In genomic region chr11:78380615-78381029, GRCh38 we compare ENCODE assay signal across 19 cellular contexts. TPM values are rescaled to one million over a fixed set of nuclear protein-coding genes. Genes with fewer than 3 reads are reported as not detected.
DNase-seq lines count a peak whose midpoint lies in the region; ATAC-seq and TF ChIP-seq lines count a peak whose summit lies in the region.
"Had no signal": no experiment of that assay in that cellular context is flagged by ENCODE, and none has a peak within 500 bp of the region (broad histone marks: within the 10 kb centered on the region; RNA-seq: fewer than 3 reads in every experiment).

No MANE protein-coding gene starts in this region.

- peak overlapping the region; percentile 45 for H3K27ac Mint-ChIP-seq in GM23338
- peak overlapping the region; percentile 54 for H3K27ac Mint-ChIP-seq in activated T-helper 2 cell treated with anti-CD3 and anti-CD28 coated beads, Interferon-gamma antibody, Interleukin-2, Interleukin-4, amounts not matched to agents 10 μg/mL and 5 μg/mL and 100 μg/mL, durations not matched to agents 14 hours and 24 hours and 36 hours
- no peak overlapping the region for H3K27ac Mint-ChIP-seq in activated CD4-positive, alpha-beta memory T cell treated with anti-CD3 and anti-CD28 coated beads, Interleukin-2, amount 10 ng/mL, durations not matched to agents 7 days and 5 days
- H3K27ac Mint-ChIP-seq: activated B cell treated with CpG ODN at 0.5 μM for 24 hours; activated CD8-positive, alpha-beta memory T cell treated with anti-CD3 and anti-CD28 coated beads, Interleukin-2, amount 10 ng/mL, durations not matched to agents 7 days and 5 days; CD8-positive, alpha-beta T cell had no signal

- peaks cover 11% of the 10 kb centered on the region for H3K36me3 Mint-ChIP-seq in GM23338 (ENCODE audit: low read depth)
- peaks cover 96% of the 10 kb centered on the region for H3K36me3 Mint-ChIP-seq in activated T-helper 2 cell treated with anti-CD3 and anti-CD28 coated beads, Interferon-gamma antibody, Interleukin-2, Interleukin-4, amounts not matched to agents 10 μg/mL and 5 μg/mL and 100 μg/mL, durations not matched to agents 14 hours and 24 hours and 36 hours (ENCODE audit: low read depth)
- peaks cover 73% of the 10 kb centered on the region for H3K36me3 Mint-ChIP-seq in activated CD4-positive, alpha-beta memory T cell treated with anti-CD3 and anti-CD28 coated beads, Interleukin-2, amount 10 ng/mL, durations not matched to agents 7 days and 5 days (ENCODE audit: low read depth)
- H3K36me3 Mint-ChIP-seq: CD8-positive, alpha-beta T cell had no signal

- intact Hi-C loops in activated T-helper 2 cell treated with anti-CD3 and anti-CD28 coated beads, Interferon-gamma antibody, Interleukin-2, Interleukin-4, amounts not matched to agents 10 μg/mL and 5 μg/mL and 100 μg/mL, durations not matched to agents 14 hours and 24 hours and 36 hours (cut with micrococcal nuclease), result no loop called here

- peaks cover 14% of the 10 kb centered on the region for H3K9me3 Mint-ChIP-seq in GM23338
- peaks cover 65% of the 10 kb centered on the region for H3K9me3 Mint-ChIP-seq in activated T-helper 2 cell treated with anti-CD3 and anti-CD28 coated beads, Interferon-gamma antibody, Interleukin-2, Interleukin-4, amounts not matched to agents 10 μg/mL and 5 μg/mL and 100 μg/mL, durations not matched to agents 14 hours and 24 hours and 36 hours
- H3K9me3 Mint-ChIP-seq in activated CD4-positive, alpha-beta memory T cell treated with anti-CD3 and anti-CD28 coated beads, Interleukin-2, amount 10 ng/mL, durations not matched to agents 7 days and 5 days, result peaks cover 44% of the 10 kb centered on the region

- H3K36me3 ChIP-seq in GM23338 (ENCODE audit: insufficient read depth) (no peaks in the 10 kb centered on the region; the same call in 1 of the 2 replicates), subcutaneous abdominal adipose tissue (ENCODE audit: control insufficient read depth in 5 of 5, insufficient read depth in 5 of 5, low read length in 5 of 5) (peaks cover 0 to 15% (median 7%) of the 10 kb centered on the region in 5 donors), Karpas-422 (ENCODE audit: insufficient read depth, low read length) (peaks cover 4% of the 10 kb centered on the region; the same call in 1 of the 2 replicates)

- ATAC-seq in GM23338 (no peak), foreskin keratinocyte (no peak)
- ATAC-seq: activated CD8-positive, alpha-beta memory T cell treated with anti-CD3 and anti-CD28 coated beads, Interleukin-2, amount 10 ng/mL, durations not matched to agents 7 days and 5 days; CD8-positive, alpha-beta T cell; heart right ventricle; Panc1 had no signal

- H3K27ac ChIP-seq in GM23338 (ENCODE audit: low read depth), result no peak overlapping the region
- H3K27ac ChIP-seq in subcutaneous abdominal adipose tissue (ENCODE audit: low read depth, low read length), result peak overlapping the region; percentile 18
- no peak overlapping the region for H3K27ac ChIP-seq in Karpas-422 (ENCODE audit: low read length)
- no peak overlapping the region for H3K27ac ChIP-seq in foreskin keratinocyte
- H3K27ac ChIP-seq: heart right ventricle, stomach had no signal

- H3K9me2 ChIP-seq in GM23338 (ENCODE audit: insufficient read depth) (no peaks in the 10 kb centered on the region), Karpas-422 (replicated peaks; ENCODE audit: insufficient read depth, low read length) (no peaks in the 10 kb centered on the region)

- POLR2A ChIA-PET in activated CD4-positive, alpha-beta memory T cell treated with anti-CD3 and anti-CD28 coated beads, Interleukin-2, amount 10 ng/mL, durations not matched to agents 7 days and 5 days (lab: Charles Lee), result interaction anchor here (1.4 kb wide), 1 partner anchor 241 kb away, joined by 4 read pairs; the partner anchor contains the start of gene ALG8

- H3K27me3 ChIP-seq in GM23338 (ENCODE audit: insufficient read depth) (no peaks in the 10 kb centered on the region), subcutaneous abdominal adipose tissue (ENCODE audit: control insufficient read depth in 5 of 5, insufficient read depth in 4 of 5, low read length in 5 of 5) (no peaks in the 10 kb centered on the region), Karpas-422 (ENCODE audit: low read length) (peaks cover 4% of the 10 kb centered on the region; the same call in 1 of the 2 replicates), foreskin keratinocyte (peaks cover 18% of the 10 kb centered on the region)
- H3K27me3 ChIP-seq: heart right ventricle, stomach had no signal

- no peak overlapping the region for H3K4me3 Mint-ChIP-seq in GM23338
- peak overlapping the region; percentile 34 for H3K4me3 Mint-ChIP-seq in activated T-helper 2 cell treated with anti-CD3 and anti-CD28 coated beads, Interferon-gamma antibody, Interleukin-2, Interleukin-4, amounts not matched to agents 10 μg/mL and 5 μg/mL and 100 μg/mL, durations not matched to agents 14 hours and 24 hours and 36 hours (ENCODE audit: low read depth)
- H3K4me3 Mint-ChIP-seq in activated CD4-positive, alpha-beta memory T cell treated with anti-CD3 and anti-CD28 coated beads, Interleukin-2, amount 10 ng/mL, durations not matched to agents 7 days and 5 days, result no peak overlapping the region
- H3K4me3 Mint-ChIP-seq: activated B cell treated with CpG ODN at 0.5 μM for 24 hours; activated CD8-positive, alpha-beta memory T cell treated with anti-CD3 and anti-CD28 coated beads, Interleukin-2, amount 10 ng/mL, durations not matched to agents 7 days and 5 days; brain; CD8-positive, alpha-beta T cell had no signal

- H3K9me3 ChIP-seq in subcutaneous abdominal adipose tissue (ENCODE audit: control insufficient read depth in 5 of 5, low read length in 5 of 5) (peaks cover 0 to 20% (median 10%) of the 10 kb centered on the region in 5 donors), Karpas-422 (ENCODE audit: low read length) (peaks cover 4% of the 10 kb centered on the region)

- no peaks in the 10 kb centered on the region for H3F3A ChIP-seq in GM23338 (replicated peaks; ENCODE audit: low read depth)

- H3K79me2 ChIP-seq in GM23338 (replicated peaks; ENCODE audit: insufficient read depth) (no peaks in the 10 kb centered on the region; the same call in 1 of the 2 replicates), Karpas-422 (ENCODE audit: low read length) (no peaks in the 10 kb centered on the region)

- H3K9ac ChIP-seq in subcutaneous abdominal adipose tissue (ENCODE audit: low read length in 5 of 5), result no peak overlapping the region
- no peak overlapping the region for H3K9ac ChIP-seq in Karpas-422 (ENCODE audit: low read length)

- DNase-seq in GM23338 (ENCODE audit: low spot score) (no peak), fibroblast of villous mesenchyme (ENCODE audit: low read depth) (peak; percentile 88), Karpas-422 (no peak), foreskin keratinocyte (no peak)
- DNase-seq in activated T-helper 2 cell treated with anti-CD3 and anti-CD28 coated beads, Interferon-gamma antibody, Interleukin-2, Interleukin-4, amounts not matched to agents 10 μg/mL and 5 μg/mL and 100 μg/mL, durations not matched to agents 14 hours and 24 hours and 36 hours (ENCODE audit: low spot score), result no peak
- DNase-seq in activated CD4-positive, alpha-beta memory T cell treated with anti-CD3 and anti-CD28 coated beads, Interleukin-2, amount 10 ng/mL, durations not matched to agents 7 days and 5 days, result no peak
- DNase-seq: activated B cell treated with CpG ODN at 0.5 μM for 24 hours; activated CD8-positive, alpha-beta memory T cell treated with anti-CD3 and anti-CD28 coated beads, Interleukin-2, amount 10 ng/mL, durations not matched to agents 7 days and 5 days; activated naive CD4-positive, alpha-beta T cell; CD8-positive, alpha-beta T cell; heart right ventricle; kidney glomerular epithelial cell; NCI-H510A; posterior cingulate gyrus; stimulated activated CD4-positive, alpha-beta T cell treated with anti-CD3 and anti-CD28 coated beads, Interleukin-12 subunit alpha, Interleukin-12 subunit beta, amount 100 ng/mL, for 4 hours; stomach had no signal

- no peak overlapping the region for H3K4me2 ChIP-seq in GM23338
- H3K4me2 ChIP-seq in Karpas-422 (ENCODE audit: low read depth, low read length, poor library complexity, severe bottlenecking), result no peak overlapping the region

- H2AFZ ChIP-seq in GM23338, result no peak overlapping the region
- H2AFZ ChIP-seq in Karpas-422 (ENCODE audit: low read length), result no peak overlapping the region

- peaks cover 20% of the 10 kb centered on the region for H3K4me1 Mint-ChIP-seq in GM23338
- H3K4me1 Mint-ChIP-seq in activated T-helper 2 cell treated with anti-CD3 and anti-CD28 coated beads, Interferon-gamma antibody, Interleukin-2, Interleukin-4, amounts not matched to agents 10 μg/mL and 5 μg/mL and 100 μg/mL, durations not matched to agents 14 hours and 24 hours and 36 hours (ENCODE audit: low read depth), result peaks cover 49% of the 10 kb centered on the region
- H3K4me1 Mint-ChIP-seq in activated CD4-positive, alpha-beta memory T cell treated with anti-CD3 and anti-CD28 coated beads, Interleukin-2, amount 10 ng/mL, durations not matched to agents 7 days and 5 days, result peaks cover 19% of the 10 kb centered on the region

- CTCF ChIA-PET in activated CD4-positive, alpha-beta memory T cell treated with anti-CD3 and anti-CD28 coated beads, Interleukin-2, amount 10 ng/mL, durations not matched to agents 7 days and 5 days (lab: Charles Lee), result interaction anchor here (1.0 to 1.3 kb wide), 2 partner anchors 49 to 184 kb away, joined by 3 to 5 read pairs; no protein-coding TSS in a partner anchor

- no peaks in the 10 kb centered on the region for H4K20me1 ChIP-seq in GM23338 (replicated peaks; ENCODE audit: insufficient read depth)
- H4K20me1 ChIP-seq in Karpas-422 (ENCODE audit: insufficient read depth, low read depth, low read length), result no peaks in the 10 kb centered on the region

- H3K27me3 Mint-ChIP-seq in GM23338 (ENCODE audit: insufficient read depth, low read depth, poor library complexity), result no peaks in the 10 kb centered on the region
- no peaks in the 10 kb centered on the region for H3K27me3 Mint-ChIP-seq in activated T-helper 2 cell treated with anti-CD3 and anti-CD28 coated beads, Interferon-gamma antibody, Interleukin-2, Interleukin-4, amounts not matched to agents 10 μg/mL and 5 μg/mL and 100 μg/mL, durations not matched to agents 14 hours and 24 hours and 36 hours (ENCODE audit: low read depth)
- H3K27me3 Mint-ChIP-seq in activated CD4-positive, alpha-beta memory T cell treated with anti-CD3 and anti-CD28 coated beads, Interleukin-2, amount 10 ng/mL, durations not matched to agents 7 days and 5 days, result no peaks in the 10 kb centered on the region
- H3K27me3 Mint-ChIP-seq: activated B cell treated with CpG ODN at 0.5 μM for 24 hours; activated CD8-positive, alpha-beta memory T cell treated with anti-CD3 and anti-CD28 coated beads, Interleukin-2, amount 10 ng/mL, durations not matched to agents 7 days and 5 days had no signal

- TF ChIP-seq CTCF in GM23338 (conservative IDR thresholded peaks at IDR 0.05; ENCODE audit: low read depth in 2 of 2) (no peak), fibroblast of villous mesenchyme (IDR thresholded peaks at IDR 0.05; ENCODE audit: insufficient read depth, low read depth, low read length) (no peak), foreskin keratinocyte (conservative IDR thresholded peaks at IDR 0.05) (no peak)

- H3K4me1 ChIP-seq in GM23338 (ENCODE audit: insufficient read depth) (peaks cover 8% of the 10 kb centered on the region; the same call in 1 of the 2 replicates), subcutaneous abdominal adipose tissue (ENCODE audit: control insufficient read depth in 5 of 5, insufficient read depth in 5 of 5, low read length in 5 of 5) (peaks cover 7 to 42% (median 35%) of the 10 kb centered on the region in 5 donors), Karpas-422 (ENCODE audit: low read length) (peaks cover 11% of the 10 kb centered on the region), foreskin keratinocyte (no peaks in the 10 kb centered on the region)

- no peak overlapping the region for H3K4me3 ChIP-seq in GM23338
- no peak overlapping the region for H3K4me3 ChIP-seq in fibroblast of villous mesenchyme (ENCODE audit: low read depth, low read length)
- peak overlapping the region in 1 of 5 donors; percentile 12 for H3K4me3 ChIP-seq in subcutaneous abdominal adipose tissue (ENCODE audit: low read depth in 1 of 5, low read length in 5 of 5)
- no peak overlapping the region for H3K4me3 ChIP-seq in Karpas-422 (ENCODE audit: low read length)
- H3K4me3 ChIP-seq: heart right ventricle, stomach had no signal

RNA-seq across cellular contexts. Expression of gene GAB2, which starts 37.0 kb away (rescaled TPM):
- total RNA-seq in GM23338 (2014; rRNA removed; shearing (Covaris generic)), result 6.9 and 10.8 TPM in 2 replicates
- polyA plus RNA-seq in GM23338 (2016; fragmentation: Nextera tagmentation; extraction: Ambion mirVana) (2.0 and 2.5 TPM in 2 replicates), foreskin keratinocyte (0.13 and 0.14 TPM in 2 replicates)
- total RNA-seq in activated T-helper 2 cell treated with anti-CD3 and anti-CD28 coated beads, Interferon-gamma antibody, Interleukin-2, Interleukin-4, amounts not matched to agents 10 μg/mL and 5 μg/mL and 100 μg/mL, durations not matched to agents 14 hours and 24 hours and 36 hours, result 32.8 and 33.2 TPM in 2 replicates
- total RNA-seq in fibroblast of villous mesenchyme (8.2 and 11.3 TPM in 2 replicates), foreskin keratinocyte (0.53 and 0.61 TPM in 2 replicates)
- total RNA-seq in Karpas-422 (2014; rRNA removed; shearing (Covaris generic); ENCODE audit: low replicate concordance), result 2.6 and 2.7 TPM in 2 replicates
- 10 to 100 TPM; 51.8 to 55.8 TPM for total RNA-seq in activated CD4-positive, alpha-beta memory T cell treated with anti-CD3 and anti-CD28 coated beads, Interleukin-2, amount 10 ng/mL, durations not matched to agents 7 days and 5 days
